Comparison of ENCODE assay signal across 15 cellular contexts in the genomic region with DNA sequence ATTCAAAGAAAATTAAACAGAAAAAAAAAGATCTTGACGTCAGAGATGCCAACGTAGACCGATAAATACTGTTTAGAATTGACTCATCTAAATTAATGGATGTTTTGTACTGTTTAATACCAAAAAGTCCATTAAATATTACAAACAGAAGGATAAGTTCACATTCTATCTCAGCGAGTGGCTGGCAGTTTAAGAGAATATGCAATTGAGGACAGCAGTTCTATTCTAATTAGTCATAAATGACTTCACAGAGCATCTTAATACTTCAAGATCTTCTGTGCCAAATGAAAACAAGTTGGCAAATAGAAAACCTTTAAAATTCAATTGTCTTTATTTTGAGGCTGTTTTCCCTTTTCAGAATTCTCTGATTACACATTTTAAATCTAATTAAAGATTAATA.
DNase-seq lines count a peak whose midpoint lies in the region; ATAC-seq lines count a peak whose summit lies in the region.
"Had no signal": no experiment of that assay in that cellular context is flagged by ENCODE, and none has a peak within 500 bp of the region (broad histone marks: within the 10 kb centered on the region; RNA-seq: fewer than 3 reads in every experiment).

No MANE protein-coding gene starts in this region.

- no peaks in the 10 kb centered on the region for H3K27me3 ChIP-seq in GM23248 (replicated peaks; ENCODE audit: insufficient read depth)
- H3K27me3 ChIP-seq: BE2C had no signal

- H3K27ac ChIP-seq in GM23248 = no peak overlapping the region
- H3K27ac ChIP-seq: KMS-11 had no signal

- in situ Hi-C loops in GM23248 (cut with MboI) = no loop called here

- no peaks in the 10 kb centered on the region for H3K9me2 ChIP-seq in GM23248 (ENCODE audit: insufficient read depth)

- H3K9ac ChIP-seq in GM23248 = no peak overlapping the region
- H3K9ac ChIP-seq: KMS-11 had no signal

- H3K4me3 ChIP-seq in GM23248 = no peak overlapping the region

- peak overlapping the region; percentile 49 for H2AFZ ChIP-seq in GM23248

- H3K9me3 ChIP-seq in GM23248 (ENCODE audit: low read depth) = no peaks in the 10 kb centered on the region
- H3K9me3 ChIP-seq: BE2C had no signal

- no peaks in the 10 kb centered on the region for H3K79me2 ChIP-seq in GM23248 (ENCODE audit: insufficient read depth)

- ATAC-seq in GM21576 (IDR thresholded peaks at IDR 0.05; ENCODE audit: unreplicated experiment) = no peak

- no peaks in the 10 kb centered on the region for H3K36me3 ChIP-seq in GM23248 (ENCODE audit: low read depth)
- H3K36me3 ChIP-seq: BE2C had no signal

- DNase-seq in GM23248 (peak; percentile 52), amniotic epithelial cell (ENCODE audit: low read depth) (peak; percentile 18), fibroblast of peridontal ligament (ENCODE audit: extremely low read depth) (peak; percentile 3), foreskin melanocyte (no peak), H4 (ENCODE audit: low spot score) (no peak), NCI-H187 treated with DMSO at 0.1 percent for 48 hours (lab: John Stamatoyannopoulos, UW) (no peak)
- DNase-seq: ACHN; BE2C; C1 segment of cervical spinal cord; CD4-positive, CD25-positive, alpha-beta regulatory T cell; CD8-positive, alpha-beta memory T cell; COR-L47; GF-D8 had no signal

- H4K20me1 ChIP-seq in GM23248 (ENCODE audit: insufficient read depth) = no peaks in the 10 kb centered on the region

- H3K4me2 ChIP-seq in GM23248 (ENCODE audit: unreplicated experiment) = no peak overlapping the region
- H3K4me2 ChIP-seq: KMS-11 had no signal

- 33 to 40% methylated on average over 4 of the region's 4 CpGs for WGBS in GM23248 (ENCODE audit: low coverage in 1 of 2, low lambda C conversion rate in 2 of 2, missing lambda C conversion rate in 2 of 2), 2 experiments

- H3K4me1 ChIP-seq in GM23248 (ENCODE audit: insufficient read depth) = peaks cover 9% of the 10 kb centered on the region; the same call in 1 of the 2 replicates
- H3K4me1 ChIP-seq: BE2C had no signal

- peaks cover 9% of the 10 kb centered on the region; the same call in 1 of the 2 replicates for H3F3A ChIP-seq in GM23248 (ENCODE audit: insufficient read depth)

Comparison
In these comparisons a context has a peak if more than half of its experiments do, and no peak if none do; other contexts are left out.
1. DNase-seq: peak in GM23248 (single experiment), amniotic epithelial cell (single experiment) and fibroblast of peridontal ligament (single experiment); none in foreskin melanocyte (single experiment), H4 (single experiment) and NCI-H187 treated with DMSO at 0.1 percent for 48 hours (single experiment).